ENCODE assay signal across 1 cellular context in genomic region chr5:80326468-80326867, GRCh38.
TF ChIP-seq lines count a peak whose summit lies in the region.

No MANE protein-coding gene starts in this region.

TF ChIP-seq in SK-N-SH treated with all-trans-retinoic acid at 6 μM for 48 hours, 23 proteins besides CTCF, POLR2A, EP300 and RAD21 (continued from another document):
- TF ChIP-seq TOX (CRISPR knock-in tag; IDR thresholded peaks at IDR 0.05; ENCODE audit: borderline replicate concordance), result no peak
- no peak for TF ChIP-seq RARB (CRISPR knock-in tag; IDR thresholded peaks at IDR 0.05)
- TF ChIP-seq ZNF70 (CRISPR knock-in tag; IDR thresholded peaks at IDR 0.05), result no peak
- TF ChIP-seq ISL1 (CRISPR knock-in tag; IDR thresholded peaks at IDR 0.05), result 0 out of 2 replicates have a peak, but pooled peaks have one; percentile 17
